17 cellular contexts compared by ENCODE assay signal in the genomic region with DNA sequence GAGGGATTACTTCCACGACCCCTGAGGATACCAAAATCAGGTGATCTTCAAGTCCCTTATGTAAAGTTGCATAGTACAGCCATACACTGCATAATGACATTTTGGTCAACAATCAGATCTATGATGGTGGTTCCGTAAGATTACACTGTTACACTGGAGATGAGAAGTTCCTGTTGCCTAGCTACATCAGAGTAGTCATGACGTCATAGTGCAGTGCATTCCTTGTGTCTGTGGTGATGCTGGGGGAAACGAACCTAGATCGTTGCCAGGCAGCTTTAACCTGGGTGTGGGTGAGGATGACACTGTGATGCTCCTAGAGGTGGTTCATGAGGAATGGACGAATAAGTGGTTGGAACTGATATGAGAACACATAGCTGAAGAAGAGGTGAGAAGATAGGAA. TPM values are rescaled to one million over a fixed set of nuclear protein-coding genes. Genes with fewer than 3 reads are reported as not detected.
DNase-seq lines count a peak whose midpoint lies in the region; ATAC-seq, FAIRE-seq and TF ChIP-seq lines count a peak whose summit lies in the region.
"Had no signal": no experiment of that assay in that cellular context is flagged by ENCODE, and none has a peak within 500 bp of the region (broad histone marks: within the 10 kb centered on the region; RNA-seq: fewer than 3 reads in every experiment).

No MANE protein-coding gene starts in this region.

- H4K8ac ChIP-seq in mesendoderm (ENCODE audit: low read depth, low read length), result no peak overlapping the region

- no peak overlapping the region for H2BK15ac ChIP-seq in mesendoderm (replicated peaks; ENCODE audit: low read depth)

- no peak overlapping the region for H3K4ac ChIP-seq in mesendoderm (ENCODE audit: low read depth, low read length)

- CTCF ChIA-PET in HepG2 (lab: Yijun Ruan, JAX; ENCODE audit: low intra/inter-chr PET ratio, low total read pairs), result no interaction called here

- H3K27ac ChIP-seq in HepG2 (ENCODE audit: extremely low read length, insufficient read depth, low read length), result no peak overlapping the region
- H3K27ac ChIP-seq in right lobe of liver, result no peak overlapping the region
- no peak overlapping the region for H3K27ac ChIP-seq in mesendoderm (ENCODE audit: low read depth, low read length)
- no peak overlapping the region for H3K27ac ChIP-seq in smooth muscle cell (ENCODE audit: low read depth)

- DNase-seq in HepG2 (ENCODE audit: low spot score) (no peak), right lobe of liver (no peak), bronchial epithelial cell (ENCODE audit: low read depth) (no peak), mesendoderm (peak; percentile 38), RCC 7860 (ENCODE audit: low spot score) (no peak), smooth muscle cell (lab: John Stamatoyannopoulos, UW; ENCODE audit: unreplicated experiment) (no peak)
- DNase-seq: C1 segment of cervical spinal cord; Calu3; CD4-positive, alpha-beta T cell; DMS 273 treated with DMSO at 0.1 percent for 48 hours; DND-41; GDM1; IMR-90 had no signal

- TF ChIP-seq CTCF in HepG2 (CRISPR knock-in tag; IDR thresholded peaks at IDR 0.05) (no peak), right lobe of liver (IDR thresholded peaks at IDR 0.05) (no peak), bronchial epithelial cell (IDR thresholded peaks at IDR 0.05; ENCODE audit: insufficient read depth, low read length, severe bottlenecking) (no peak), smooth muscle cell (IDR thresholded peaks at IDR 0.05; ENCODE audit: borderline replicate concordance, insufficient read depth, poor library complexity, severe bottlenecking) (no peak)

- intact Hi-C loops in HepG2 (cut with micrococcal nuclease; ENCODE audit: unreplicated experiment), result no loop called here
- intact Hi-C loops in right lobe of liver (cut with DNase I), result no loop called here

- H2BK5ac ChIP-seq in mesendoderm (ENCODE audit: low read length), result no peak overlapping the region

- H2AFZ ChIP-seq in HepG2 (ENCODE audit: low read length) (no peak overlapping the region), smooth muscle cell (ENCODE audit: low read depth) (no peak overlapping the region)

- FAIRE-seq in HepG2 (lab: Jason Lieb, UNC) (no peak), bronchial epithelial cell (lab: Jason Lieb, UNC) (peak; percentile 89), RCC 7860 (lab: Jason Lieb, UNC) (no peak)
- FAIRE-seq: A204.1, GM12892 had no signal

- no TSS peak for BruUV-seq in HepG2 (replicated peaks; lab: Mats Ljungman, UMichigan)

- H3K4me3 ChIP-seq in HepG2 (replicated peaks in 1 of 3; ENCODE audit: insufficient read depth in 1 of 3, low read depth in 2 of 3, low read length in 3 of 3) (no peak overlapping the region), right lobe of liver (no peak overlapping the region), bronchial epithelial cell (ENCODE audit: low read depth, low read length) (no peak overlapping the region), mesendoderm (ENCODE audit: low read length) (no peak overlapping the region), smooth muscle cell (no peak overlapping the region)

- H3K36me3 ChIP-seq in HepG2 (replicated peaks in 1 of 2; ENCODE audit: control insufficient read depth in 1 of 2, insufficient read depth in 2 of 2, low read length in 2 of 2) (no peaks in the 10 kb centered on the region), right lobe of liver (no peaks in the 10 kb centered on the region), bronchial epithelial cell (ENCODE audit: control insufficient read depth, insufficient read depth, low read length) (peaks cover 1% of the 10 kb centered on the region), mesendoderm (ENCODE audit: control insufficient read depth, insufficient read depth, low read length) (no peaks in the 10 kb centered on the region), smooth muscle cell (ENCODE audit: low read depth) (peaks cover 19% of the 10 kb centered on the region)

- H3K79me2 ChIP-seq in HepG2 (ENCODE audit: insufficient read depth, low read length), result no peaks in the 10 kb centered on the region
- H3K79me2 ChIP-seq in mesendoderm (ENCODE audit: control insufficient read depth, insufficient read depth, low read length), result no peaks in the 10 kb centered on the region
- H3K79me2 ChIP-seq in smooth muscle cell (ENCODE audit: low read depth), result no peaks in the 10 kb centered on the region

- no peak overlapping the region for H3K56ac ChIP-seq in mesendoderm (ENCODE audit: low read length)

- H3K9ac ChIP-seq in HepG2 (ENCODE audit: insufficient read depth, low read depth, low read length) (no peak overlapping the region), mesendoderm (ENCODE audit: low read length) (no peak overlapping the region), smooth muscle cell (ENCODE audit: low read depth) (no peak overlapping the region)

- POLR2A ChIA-PET in HepG2 (lab: Yijun Ruan, JAX), result no interaction called here

- H3K4me2 ChIP-seq in HepG2 (ENCODE audit: low read depth, low read length), result no peak overlapping the region
- no peak overlapping the region for H3K4me2 ChIP-seq in mesendoderm (ENCODE audit: low read length)
- no peak overlapping the region for H3K4me2 ChIP-seq in smooth muscle cell

- no peaks in the 10 kb centered on the region for H3K27me3 ChIP-seq in HepG2 (ENCODE audit: control insufficient read depth in 1 of 2, insufficient read depth in 2 of 2, low read length in 2 of 2)
- H3K27me3 ChIP-seq in right lobe of liver, result no peaks in the 10 kb centered on the region
- no peaks in the 10 kb centered on the region for H3K27me3 ChIP-seq in bronchial epithelial cell (ENCODE audit: control insufficient read depth, insufficient read depth, low read length)
- H3K27me3 ChIP-seq in mesendoderm (ENCODE audit: insufficient read depth, low read length, poor library complexity), result no peaks in the 10 kb centered on the region
- no peaks in the 10 kb centered on the region for H3K27me3 ChIP-seq in smooth muscle cell (ENCODE audit: low read depth)

- H2AK5ac ChIP-seq in mesendoderm (ENCODE audit: low read length), result no peak overlapping the region

- H3K79me1 ChIP-seq in mesendoderm (ENCODE audit: low read length), result no peaks in the 10 kb centered on the region

- WGBS in HepG2 (ENCODE audit: low lambda C conversion rate), result 26% methylated on average over 6 of the region's 6 CpGs
- 67% methylated on average over 6 of the region's 6 CpGs for WGBS in right lobe of liver (ENCODE audit: insufficient coverage, low coverage, low lambda C conversion rate, missing lambda C conversion rate)
- no CpG with 5 or more reads among the region's 6 CpGs for WGBS in mesendoderm (ENCODE audit: extremely low coverage, insufficient coverage, low lambda C conversion rate)
- 91% methylated on average over 6 of the region's 6 CpGs for WGBS in smooth muscle cell (ENCODE audit: low lambda C conversion rate)

- no peak overlapping the region for H2BK120ac ChIP-seq in mesendoderm (ENCODE audit: low read depth, low read length)

- H4K20me1 ChIP-seq in HepG2 (ENCODE audit: insufficient read depth, low read length) (no peaks in the 10 kb centered on the region), smooth muscle cell (ENCODE audit: low read depth) (no peaks in the 10 kb centered on the region)

- no peak overlapping the region for H3K23ac ChIP-seq in mesendoderm (ENCODE audit: low read length)

- no peak overlapping the region for H4K5ac ChIP-seq in mesendoderm (ENCODE audit: low read length)

- H3K4me1 ChIP-seq in HepG2 (ENCODE audit: insufficient read depth, low read length) (no peaks in the 10 kb centered on the region), right lobe of liver (no peaks in the 10 kb centered on the region), mesendoderm (ENCODE audit: control insufficient read depth, low read depth, low read length) (no peaks in the 10 kb centered on the region), smooth muscle cell (ENCODE audit: low read depth) (no peaks in the 10 kb centered on the region)

- in situ Hi-C loops in HepG2 (cut with HindIII; ENCODE audit: extremely low pct_ligation_motif_present, low pct_unique_long_range_greater_than_20kb), result no loop called here

- ATAC-seq in HepG2 (no peak), right lobe of liver (no peak), GM18873 (IDR thresholded peaks at IDR 0.05; ENCODE audit: low FRiP score, unreplicated experiment) (no peak)
- ATAC-seq: HCT116 had no signal

- no peak for TF ChIP-seq EP300 in HepG2 (IDR thresholded peaks at IDR 0.05; ENCODE audit: low read depth in 2 of 2, low read length in 2 of 2)
- TF ChIP-seq EP300 in HepG2 (CRISPR knock-in tag; IDR thresholded peaks at IDR 0.05; ENCODE audit: borderline replicate concordance), result no peak

- no peak for TF ChIP-seq RAD21 in HepG2 (CRISPR knock-in tag; IDR thresholded peaks at IDR 0.05)

- no peaks in the 10 kb centered on the region for H3F3A ChIP-seq in smooth muscle cell (ENCODE audit: low read depth)

- peaks cover 68% of the 10 kb centered on the region for H3K9me3 ChIP-seq in HepG2 (ENCODE audit: low read length)
- peaks cover 0 to 6% (median 0%) of the 10 kb centered on the region in 4 donors for H3K9me3 ChIP-seq in right lobe of liver
- H3K9me3 ChIP-seq in smooth muscle cell (replicated peaks; ENCODE audit: low read depth), result no peaks in the 10 kb centered on the region

- no peak for TF ChIP-seq POLR2A in HepG2 (IDR thresholded peaks at IDR 0.05; ENCODE audit: insufficient read depth in 1 of 2, low read depth in 2 of 2, low read length in 2 of 2)
- TF ChIP-seq POLR2A in right lobe of liver (IDR thresholded peaks at IDR 0.05), result no peak

- H3K18ac ChIP-seq in mesendoderm (ENCODE audit: low read length), result no peak overlapping the region

RNA-seq across cellular contexts. Expression of a gene that starts 9.1 kb away (rescaled TPM):
- 0.60 and 0.69 TPM in 2 replicates for total RNA-seq in HepG2 (2016; rRNA removed; fragmentation: Illumina TruSeq; extraction: Trizol)
- total RNA-seq in HepG2 (2016; cell fraction: cytosol; rRNA removed; fragmentation: Illumina TruSeq; extraction: Trizol; ENCODE audit: low read depth), result not detected in 2 replicates
- 0.28 and 0.70 TPM in 2 replicates for total RNA-seq in HepG2 (2016; cell fraction: insoluble cytoplasmic fraction; rRNA removed; fragmentation: Illumina TruSeq; extraction: Trizol)
- total RNA-seq in HepG2 (2016; cell fraction: membrane; rRNA removed; fragmentation: Illumina TruSeq; extraction: Trizol), result 0.28 and 0.72 TPM in 2 replicates
- 0.47 and 0.84 TPM in 2 replicates for total RNA-seq in HepG2 (2016; cell fraction: nucleus; rRNA removed; fragmentation: Illumina TruSeq; extraction: Trizol)
- 0.32 and 0.47 TPM in 2 replicates for polyA plus RNA-seq in HepG2 (2011; rRNA removed)
- polyA plus RNA-seq in HepG2 (2011; cell fraction: cytosol; rRNA removed), result 0.28 and 0.31 TPM in 2 replicates
- 0.58 and 0.64 TPM in 2 replicates for polyA plus RNA-seq in HepG2 (2011; cell fraction: nucleus; rRNA removed)
- polyA plus RNA-seq in HepG2 (2012), result 0.36 and 0.78 TPM in 2 replicates
- 0.03 TPM in 1 of 2 replicates, not detected in the other for polyA plus RNA-seq in HepG2 (2016; cell fraction: cytosol; fragmentation: Illumina TruSeq; extraction: Trizol; ENCODE audit: low read depth)
- 0.38 and 0.53 TPM in 2 replicates for polyA plus RNA-seq in HepG2 (2016; cell fraction: insoluble cytoplasmic fraction; fragmentation: Illumina TruSeq; extraction: Trizol; ENCODE audit: low read depth)
- 0.21 TPM in 1 of 2 replicates, not detected in the other for polyA plus RNA-seq in HepG2 (2016; cell fraction: membrane; fragmentation: Illumina TruSeq; extraction: Trizol; ENCODE audit: low read depth)
- 0.29 and 0.41 TPM in 2 replicates for polyA plus RNA-seq in HepG2 (2016; cell fraction: nucleus; fragmentation: Illumina TruSeq; extraction: Trizol; ENCODE audit: insufficient read depth, low read depth)
- 0.44 TPM in 1 of 2 replicates, not detected in the other for polyA minus RNA-seq in HepG2 (2011; rRNA and poly(A)+ RNA removed; ENCODE audit: low replicate concordance)
- 0.49 TPM in 1 of 2 replicates, not detected in the other for polyA minus RNA-seq in HepG2 (2011; cell fraction: cytosol; rRNA and poly(A)+ RNA removed)
- 1.4 and 1.5 TPM in 2 replicates for polyA minus RNA-seq in HepG2 (2011; cell fraction: nucleus; rRNA and poly(A)+ RNA removed)
- under 1 TPM in 5 of 6 experiments, not detected in 1; 0.16 to 0.51 (median 0.39) TPM for total RNA-seq in right lobe of liver
- 1.3 and 1.4 TPM in 2 replicates for total RNA-seq in bronchial epithelial cell
- polyA plus RNA-seq in mesendoderm (2013, experiment 1 of 2), result 4.4 TPM
- 4.4 TPM for polyA plus RNA-seq in mesendoderm (2013, experiment 2 of 2)
- total RNA-seq in smooth muscle cell, result 6.0 and 16.0 TPM in 2 replicates
- 3.3 and 3.7 TPM in 2 replicates for polyA plus RNA-seq in smooth muscle cell
- total RNA-seq: Calu3 had no signal

RNA-seq across cellular contexts. Expression of a gene that starts 24.6 kb away (rescaled TPM):
- total RNA-seq in HepG2 (2016; rRNA removed; fragmentation: Illumina TruSeq; extraction: Trizol) (0.18 TPM in 1 of 2 replicates, not detected in the other), right lobe of liver (1 to 10 TPM; 1.0 to 2.9 (median 2.3) TPM), bronchial epithelial cell (22.1 and 24.0 TPM in 2 replicates), smooth muscle cell (19.7 and 25.3 TPM in 2 replicates)
- 0.44 TPM in 1 of 2 replicates, not detected in the other for total RNA-seq in HepG2 (2016; cell fraction: cytosol; rRNA removed; fragmentation: Illumina TruSeq; extraction: Trizol; ENCODE audit: low read depth)
- 0.10 TPM in 1 of 2 replicates, not detected in the other for total RNA-seq in HepG2 (2016; cell fraction: insoluble cytoplasmic fraction; rRNA removed; fragmentation: Illumina TruSeq; extraction: Trizol)
- 0.17 and 0.22 TPM in 2 replicates for total RNA-seq in HepG2 (2016; cell fraction: membrane; rRNA removed; fragmentation: Illumina TruSeq; extraction: Trizol)
- total RNA-seq in HepG2 (2016; cell fraction: nucleus; rRNA removed; fragmentation: Illumina TruSeq; extraction: Trizol), result not detected in 2 replicates
- polyA plus RNA-seq in HepG2 (2011; rRNA removed) (0.03 and 0.10 TPM in 2 replicates), smooth muscle cell (21.9 and 26.1 TPM in 2 replicates)
- polyA plus RNA-seq in HepG2 (2011; cell fraction: cytosol; rRNA removed), result 0.05 and 0.12 TPM in 2 replicates
- 0.17 TPM in 1 of 2 replicates, not detected in the other for polyA plus RNA-seq in HepG2 (2011; cell fraction: nucleus; rRNA removed)
- polyA plus RNA-seq in HepG2 (2012), result 0.24 TPM in 1 of 2 replicates, not detected in the other
- polyA plus RNA-seq in HepG2 (2016; cell fraction: cytosol; fragmentation: Illumina TruSeq; extraction: Trizol; ENCODE audit: low read depth), result not detected in 2 replicates
- polyA plus RNA-seq in HepG2 (2016; cell fraction: insoluble cytoplasmic fraction; fragmentation: Illumina TruSeq; extraction: Trizol; ENCODE audit: low read depth), result not detected in 2 replicates
- not detected in 2 replicates for polyA plus RNA-seq in HepG2 (2016; cell fraction: membrane; fragmentation: Illumina TruSeq; extraction: Trizol; ENCODE audit: low read depth)
- not detected in 2 replicates for polyA plus RNA-seq in HepG2 (2016; cell fraction: nucleus; fragmentation: Illumina TruSeq; extraction: Trizol; ENCODE audit: insufficient read depth, low read depth)
- polyA minus RNA-seq in HepG2 (2011; rRNA and poly(A)+ RNA removed; ENCODE audit: low replicate concordance), result 0.08 TPM in 1 of 2 replicates, not detected in the other
- not detected in 2 replicates for polyA minus RNA-seq in HepG2 (2011; cell fraction: cytosol; rRNA and poly(A)+ RNA removed)
- 0.75 TPM in 1 of 2 replicates, not detected in the other for polyA minus RNA-seq in HepG2 (2011; cell fraction: nucleus; rRNA and poly(A)+ RNA removed)
- polyA plus RNA-seq in mesendoderm (2013, experiment 1 of 2), result 24.0 TPM
- 23.6 TPM for polyA plus RNA-seq in mesendoderm (2013, experiment 2 of 2)
- total RNA-seq: Calu3 had no signal

RNA-seq across cellular contexts. Expression of a gene that starts 48.2 kb away (rescaled TPM):
- total RNA-seq in HepG2 (2016; rRNA removed; fragmentation: Illumina TruSeq; extraction: Trizol) (9.6 and 22.2 TPM in 2 replicates), right lobe of liver (1 to 10 TPM; 3.7 to 7.1 (median 5.3) TPM), bronchial epithelial cell (2.6 and 2.7 TPM in 2 replicates), smooth muscle cell (7.4 and 7.5 TPM in 2 replicates)
- 2.3 and 2.4 TPM in 2 replicates for total RNA-seq in HepG2 (2016; cell fraction: cytosol; rRNA removed; fragmentation: Illumina TruSeq; extraction: Trizol; ENCODE audit: low read depth)
- 10.7 and 20.1 TPM in 2 replicates for total RNA-seq in HepG2 (2016; cell fraction: insoluble cytoplasmic fraction; rRNA removed; fragmentation: Illumina TruSeq; extraction: Trizol)
- total RNA-seq in HepG2 (2016; cell fraction: membrane; rRNA removed; fragmentation: Illumina TruSeq; extraction: Trizol), result 6.8 and 8.1 TPM in 2 replicates
- total RNA-seq in HepG2 (2016; cell fraction: nucleus; rRNA removed; fragmentation: Illumina TruSeq; extraction: Trizol), result 8.7 and 10.5 TPM in 2 replicates
- polyA plus RNA-seq in HepG2 (2011; rRNA removed) (2.1 and 3.0 TPM in 2 replicates), smooth muscle cell (10.7 and 11.0 TPM in 2 replicates)
- polyA plus RNA-seq in HepG2 (2011; cell fraction: cytosol; rRNA removed), result 1.6 and 3.2 TPM in 2 replicates
- polyA plus RNA-seq in HepG2 (2011; cell fraction: nucleus; rRNA removed), result 1.5 and 1.8 TPM in 2 replicates
- 6.3 and 7.6 TPM in 2 replicates for polyA plus RNA-seq in HepG2 (2012)
- polyA plus RNA-seq in HepG2 (2016; cell fraction: cytosol; fragmentation: Illumina TruSeq; extraction: Trizol; ENCODE audit: low read depth), result 6.3 and 7.8 TPM in 2 replicates
- polyA plus RNA-seq in HepG2 (2016; cell fraction: insoluble cytoplasmic fraction; fragmentation: Illumina TruSeq; extraction: Trizol; ENCODE audit: low read depth), result 16.0 and 20.7 TPM in 2 replicates
- polyA plus RNA-seq in HepG2 (2016; cell fraction: membrane; fragmentation: Illumina TruSeq; extraction: Trizol; ENCODE audit: low read depth), result 5.7 and 5.9 TPM in 2 replicates
- 9.4 and 10.0 TPM in 2 replicates for polyA plus RNA-seq in HepG2 (2016; cell fraction: nucleus; fragmentation: Illumina TruSeq; extraction: Trizol; ENCODE audit: insufficient read depth, low read depth)
- polyA minus RNA-seq in HepG2 (2011; rRNA and poly(A)+ RNA removed; ENCODE audit: low replicate concordance), result 1.3 and 2.5 TPM in 2 replicates
- polyA minus RNA-seq in HepG2 (2011; cell fraction: cytosol; rRNA and poly(A)+ RNA removed), result 3.7 and 4.0 TPM in 2 replicates
- 11.2 and 13.2 TPM in 2 replicates for polyA minus RNA-seq in HepG2 (2011; cell fraction: nucleus; rRNA and poly(A)+ RNA removed)
- polyA plus RNA-seq in mesendoderm (2013, experiment 1 of 2), result 14.6 TPM
- 14.4 TPM for polyA plus RNA-seq in mesendoderm (2013, experiment 2 of 2)

RNA-seq across cellular contexts. Expression of a gene that starts 52.5 kb away (rescaled TPM):
- total RNA-seq in HepG2 (2016; rRNA removed; fragmentation: Illumina TruSeq; extraction: Trizol) (9.2 and 10.0 TPM in 2 replicates), right lobe of liver (1 to 10 TPM; 1.9 to 7.5 (median 3.5) TPM), bronchial epithelial cell (15.8 and 32.5 TPM in 2 replicates), smooth muscle cell (21.0 and 33.0 TPM in 2 replicates)
- 2.0 and 2.2 TPM in 2 replicates for total RNA-seq in HepG2 (2016; cell fraction: cytosol; rRNA removed; fragmentation: Illumina TruSeq; extraction: Trizol; ENCODE audit: low read depth)
- total RNA-seq in HepG2 (2016; cell fraction: insoluble cytoplasmic fraction; rRNA removed; fragmentation: Illumina TruSeq; extraction: Trizol), result 6.4 and 11.8 TPM in 2 replicates
- total RNA-seq in HepG2 (2016; cell fraction: membrane; rRNA removed; fragmentation: Illumina TruSeq; extraction: Trizol), result 4.6 and 5.3 TPM in 2 replicates
- 17.6 and 20.8 TPM in 2 replicates for total RNA-seq in HepG2 (2016; cell fraction: nucleus; rRNA removed; fragmentation: Illumina TruSeq; extraction: Trizol)
- polyA plus RNA-seq in HepG2 (2011; rRNA removed) (4.1 and 6.2 TPM in 2 replicates), smooth muscle cell (16.3 and 21.7 TPM in 2 replicates)
- 1.0 and 2.3 TPM in 2 replicates for polyA plus RNA-seq in HepG2 (2011; cell fraction: cytosol; rRNA removed)
- polyA plus RNA-seq in HepG2 (2011; cell fraction: nucleus; rRNA removed), result 7.8 and 14.1 TPM in 2 replicates
- 2.9 and 6.4 TPM in 2 replicates for polyA plus RNA-seq in HepG2 (2012)
- 1.7 and 2.6 TPM in 2 replicates for polyA plus RNA-seq in HepG2 (2016; cell fraction: cytosol; fragmentation: Illumina TruSeq; extraction: Trizol; ENCODE audit: low read depth)
- polyA plus RNA-seq in HepG2 (2016; cell fraction: insoluble cytoplasmic fraction; fragmentation: Illumina TruSeq; extraction: Trizol; ENCODE audit: low read depth), result 5.2 and 8.8 TPM in 2 replicates
- 3.5 and 3.7 TPM in 2 replicates for polyA plus RNA-seq in HepG2 (2016; cell fraction: membrane; fragmentation: Illumina TruSeq; extraction: Trizol; ENCODE audit: low read depth)
- polyA plus RNA-seq in HepG2 (2016; cell fraction: nucleus; fragmentation: Illumina TruSeq; extraction: Trizol; ENCODE audit: insufficient read depth, low read depth), result 15.2 and 19.4 TPM in 2 replicates
- polyA minus RNA-seq in HepG2 (2011; rRNA and poly(A)+ RNA removed; ENCODE audit: low replicate concordance), result 3.3 TPM in 1 of 2 replicates, not detected in the other
- polyA minus RNA-seq in HepG2 (2011; cell fraction: cytosol; rRNA and poly(A)+ RNA removed), result 0.88 and 2.7 TPM in 2 replicates
- 15.1 and 23.5 TPM in 2 replicates for polyA minus RNA-seq in HepG2 (2011; cell fraction: nucleus; rRNA and poly(A)+ RNA removed)
- polyA plus RNA-seq in mesendoderm (2013, experiment 1 of 2), result 4.7 TPM
- polyA plus RNA-seq in mesendoderm (2013, experiment 2 of 2), result 3.4 TPM
- total RNA-seq: Calu3 had no signal
